ENCODE assay signal across 24 cellular contexts in genomic region chr5:98296426-98296825, GRCh38.
DNase-seq lines count a peak whose midpoint lies in the region; ATAC-seq and TF ChIP-seq lines count a peak whose summit lies in the region.
"Had no signal": no experiment of that assay in that cellular context is flagged by ENCODE, and none has a peak within 500 bp of the region (broad histone marks: within the 10 kb centered on the region; RNA-seq: fewer than 3 reads in every experiment).

No MANE protein-coding gene starts in this region.

- no peaks in the 10 kb centered on the region for H3K79me2 ChIP-seq in mammary epithelial cell (ENCODE audit: insufficient read depth, low read length)

- no peaks in the 10 kb centered on the region for H3K4me1 ChIP-seq in mammary epithelial cell (ENCODE audit: insufficient read depth, low read length)
- H3K4me1 ChIP-seq in breast epithelium, result no peaks in the 10 kb centered on the region
- no peaks in the 10 kb centered on the region for H3K4me1 ChIP-seq in adipocyte (ENCODE audit: control insufficient read depth, insufficient read depth, low read length)
- H3K4me1 ChIP-seq: A549, gastroesophageal sphincter, right lobe of liver, upper lobe of left lung had no signal

- H3K36me3 ChIP-seq in mammary epithelial cell (ENCODE audit: insufficient read depth, low read length) (no peaks in the 10 kb centered on the region), breast epithelium (no peaks in the 10 kb centered on the region), adipocyte (ENCODE audit: control insufficient read depth, insufficient read depth, low read length, severe bottlenecking) (no peaks in the 10 kb centered on the region)
- H3K36me3 ChIP-seq: gastroesophageal sphincter, right lobe of liver, upper lobe of left lung had no signal

- H3K27me3 ChIP-seq in mammary epithelial cell (ENCODE audit: insufficient read depth, low read length) (no peaks in the 10 kb centered on the region), breast epithelium (no peaks in the 10 kb centered on the region), adipocyte (replicated peaks; ENCODE audit: control insufficient read depth, insufficient read depth, low read length) (no peaks in the 10 kb centered on the region)
- H3K27me3 ChIP-seq: gastroesophageal sphincter, right lobe of liver, upper lobe of left lung had no signal

- no peak for TF ChIP-seq POLR2A in breast epithelium (IDR thresholded peaks at IDR 0.05)

- no peak overlapping the region for H3K27ac ChIP-seq in mammary epithelial cell (ENCODE audit: insufficient read depth, low read depth, low read length)
- H3K27ac ChIP-seq in breast epithelium, result no peak overlapping the region
- H3K27ac ChIP-seq: A549, gastroesophageal sphincter, right lobe of liver, upper lobe of left lung had no signal

- 98% methylated on average over 3 of the region's 3 CpGs for WGBS in mammary epithelial cell (ENCODE audit: low coverage, missing lambda C conversion rate)

- H3K36me3 Mint-ChIP-seq in T-helper 17 cell (ENCODE audit: low read depth), result no peaks in the 10 kb centered on the region
- H3K36me3 Mint-ChIP-seq: CD4-positive, CD25-positive, alpha-beta regulatory T cell had no signal

- no TSS peak for BruUV-seq in mammary epithelial cell (replicated peaks; lab: Mats Ljungman, UMichigan)

- no peak overlapping the region for H2AFZ ChIP-seq in mammary epithelial cell (ENCODE audit: low read depth, low read length)

- H3K4me3 Mint-ChIP-seq in T-helper 17 cell, result no peak overlapping the region
- H3K4me3 Mint-ChIP-seq: CD4-positive, CD25-positive, alpha-beta regulatory T cell; stimulated activated naive CD8-positive, alpha-beta T cell treated with anti-CD3 and anti-CD28 coated beads, Interleukin-15, amount 100 ng/mL, for 72 hours had no signal

- no peak for ATAC-seq in T-helper 17 cell
- ATAC-seq: A549; gastroesophageal sphincter; right lobe of liver; stimulated activated naive CD8-positive, alpha-beta T cell treated with anti-CD3 and anti-CD28 coated beads, Interleukin-15, amount 100 ng/mL, for 72 hours had no signal

- in situ Hi-C loops in mammary epithelial cell (cut with MboI; ENCODE audit: low sequenced_read_pairs in 2 of 2), result no loop called here

- H3K27ac Mint-ChIP-seq in T-helper 17 cell, result no peak overlapping the region
- H3K27ac Mint-ChIP-seq: activated T-helper 2 cell treated with anti-CD3 and anti-CD28 coated beads, Interferon-gamma antibody, Interleukin-2, Interleukin-4, amounts not matched to agents 10 μg/mL and 5 μg/mL and 100 μg/mL, durations not matched to agents 14 hours and 24 hours and 36 hours; CD4-positive, CD25-positive, alpha-beta regulatory T cell; stimulated activated naive CD8-positive, alpha-beta T cell treated with anti-CD3 and anti-CD28 coated beads, Interleukin-15, amount 100 ng/mL, for 72 hours had no signal

- CTCF ChIA-PET in mammary epithelial cell (lab: Charles Lee; ENCODE audit: low non-redundant PET), result interaction anchor here (0.7 kb wide), 1 partner anchor 8 kb away, joined by 4 read pairs; no protein-coding TSS in a partner anchor

- dilution Hi-C loops in mammary epithelial cell (cut with HindIII; ENCODE audit: low sequenced_read_pairs), result no loop called here

- H3K27me3 Mint-ChIP-seq in T-helper 17 cell, result peaks cover 19% of the 10 kb centered on the region

- H3K4me1 Mint-ChIP-seq in T-helper 17 cell, result no peaks in the 10 kb centered on the region
- H3K4me1 Mint-ChIP-seq: CD4-positive, CD25-positive, alpha-beta regulatory T cell; stimulated activated naive CD8-positive, alpha-beta T cell treated with anti-CD3 and anti-CD28 coated beads, Interleukin-15, amount 100 ng/mL, for 72 hours had no signal

- DNase-seq in mammary epithelial cell (peak; percentile 14), breast epithelium (ENCODE audit: low spot score in 2 of 2) (no peak), adipocyte (ENCODE audit: low read depth) (peak; percentile 45), fibroblast of pulmonary artery (ENCODE audit: low read depth) (peak; percentile 58), stromal cell of bone marrow (ENCODE audit: low read depth) (peak; percentile 44), UCSD-AML1 (lab: John Stamatoyannopoulos, UW; ENCODE audit: unreplicated experiment) (no peak), T-helper 17 cell (no peak)
- no peak for DNase-seq in activated CD4-positive, alpha-beta T cell treated with anti-CD3 and anti-CD28 coated beads for 1 hour
- DNase-seq: CD4-positive, CD25-positive, alpha-beta regulatory T cell; central memory CD4-positive, alpha-beta T cell; effector memory CD4-positive, alpha-beta T cell; GOT3; MV-4-11; NCI-H187 treated with DMSO at 0.1 percent for 48 hours; NCI-H510A; nucleus accumbens; right lobe of liver; stimulated activated CD4-positive, alpha-beta T cell treated with anti-CD3 and anti-CD28 coated beads, Interleukin-1b, Interleukin-23, amount 100 ng/mL, for 48 hours; stimulated activated naive CD8-positive, alpha-beta T cell treated with anti-CD3 and anti-CD28 coated beads, Interleukin-15, amount 100 ng/mL, for 72 hours; T-helper 1 cell; upper lobe of left lung had no signal

- H3K9me3 ChIP-seq in mammary epithelial cell (replicated peaks; ENCODE audit: insufficient read depth, low read length) (no peaks in the 10 kb centered on the region), breast epithelium (no peaks in the 10 kb centered on the region), adipocyte (ENCODE audit: control insufficient read depth, low read length) (no peaks in the 10 kb centered on the region), T-helper 17 cell (ENCODE audit: control insufficient read depth, low read length, poor library complexity, severe bottlenecking) (no peaks in the 10 kb centered on the region)
- H3K9me3 ChIP-seq: A549, gastroesophageal sphincter, right lobe of liver, upper lobe of left lung had no signal

- H3K4me3 ChIP-seq in mammary epithelial cell (replicated peaks in 1 of 3; ENCODE audit: insufficient read depth in 1 of 3, low read depth in 2 of 3, low read length in 3 of 3), result no peak overlapping the region
- no peak overlapping the region for H3K4me3 ChIP-seq in breast epithelium
- H3K4me3 ChIP-seq in adipocyte (ENCODE audit: low read length), result no peak overlapping the region
- H3K4me3 ChIP-seq in fibroblast of pulmonary artery (replicated peaks; ENCODE audit: low read depth, low read length), result no peak overlapping the region
- H3K4me3 ChIP-seq: A549, gastroesophageal sphincter, right lobe of liver, upper lobe of left lung had no signal

- intact Hi-C loops in mammary epithelial cell (cut with micrococcal nuclease), result no loop called here
- intact Hi-C loops in breast epithelium (cut with DNase I; ENCODE audit: low total_unique reads), result no loop called here

- H3K9ac ChIP-seq in mammary epithelial cell (ENCODE audit: insufficient read depth, low read length), result no peak overlapping the region
- no peak overlapping the region for H3K9ac ChIP-seq in adipocyte (ENCODE audit: low read length)

- TF ChIP-seq CTCF in mammary epithelial cell (conservative IDR thresholded peaks at IDR 0.05 in 1 of 2, IDR thresholded peaks at IDR 0.05 in 1 of 2; ENCODE audit: extremely low read depth in 1 of 2, insufficient read depth in 1 of 2, low read depth in 1 of 2, low read length in 2 of 2), result no peak
- no peak for TF ChIP-seq CTCF in breast epithelium (IDR thresholded peaks at IDR 0.05)
- no peak for TF ChIP-seq CTCF in fibroblast of pulmonary artery (IDR thresholded peaks at IDR 0.05; ENCODE audit: low read length, missing control alignments)

- H4K20me1 ChIP-seq in mammary epithelial cell (ENCODE audit: insufficient read depth, low read length), result no peaks in the 10 kb centered on the region

- no peak overlapping the region for H3K4me2 ChIP-seq in mammary epithelial cell (ENCODE audit: insufficient read depth, low read depth, low read length)
- H3K4me2 ChIP-seq: A549 had no signal

Comparison
In these comparisons a context has a peak if more than half of its experiments do, and no peak if none do; other contexts are left out.
1. DNase-seq: peak in mammary epithelial cell (single experiment), adipocyte (single experiment), fibroblast of pulmonary artery (single experiment) and stromal cell of bone marrow (single experiment); none in breast epithelium (0 of 2), activated CD4-positive, alpha-beta T cell treated with anti-CD3 and anti-CD28 coated beads for 1 hour (single experiment), UCSD-AML1 (single experiment) and T-helper 17 cell (0 of 3).